10 cellular contexts compared by ENCODE assay signal in the genomic region with DNA sequence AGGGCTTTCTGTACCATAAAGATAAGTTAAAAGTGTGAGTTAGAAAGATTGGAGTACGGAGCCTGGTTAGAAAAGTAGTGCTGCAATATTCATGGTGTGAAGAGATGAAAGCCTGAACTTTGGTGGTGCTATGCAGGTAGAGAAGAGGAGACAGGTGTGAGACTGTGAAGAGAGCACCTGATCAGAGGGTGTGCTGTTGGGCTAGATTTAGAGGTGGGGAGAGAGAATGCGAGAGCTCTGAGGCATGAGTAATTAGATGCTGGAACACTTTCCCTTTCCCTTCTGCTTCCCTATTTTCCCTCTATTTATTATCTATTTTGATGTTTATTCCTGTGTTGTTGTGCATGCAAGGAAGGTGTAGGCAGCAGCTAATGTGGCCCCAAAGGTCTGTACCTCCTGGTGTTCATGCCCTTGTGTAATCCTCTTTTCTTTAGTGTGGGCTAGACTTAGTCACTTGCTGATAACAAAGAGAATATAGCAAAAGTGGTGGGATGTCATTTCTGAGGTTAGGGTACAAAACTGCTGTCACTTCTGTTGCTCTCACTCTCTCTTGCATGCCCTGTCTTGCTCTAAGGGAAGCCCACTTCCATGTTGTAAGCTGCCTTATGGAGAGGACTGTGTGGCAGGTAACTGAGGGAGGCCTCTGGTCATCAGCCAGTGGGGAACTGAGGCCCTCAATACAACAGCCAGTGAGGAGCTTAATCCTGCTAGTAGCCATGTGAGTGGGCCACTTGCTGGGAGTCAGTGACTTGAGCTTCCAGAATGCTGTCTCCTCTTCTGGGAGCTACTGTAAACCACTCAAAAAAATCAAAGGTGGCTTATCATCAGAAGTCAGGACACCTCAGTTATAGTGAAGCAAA. TPM values are rescaled to one million over a fixed set of nuclear protein-coding genes. Genes with fewer than 3 reads are reported as not detected.
DNase-seq lines count a peak whose midpoint lies in the region; ATAC-seq and TF ChIP-seq lines count a peak whose summit lies in the region.
"Had no signal": no experiment of that assay in that cellular context is flagged by ENCODE, and none has a peak within 500 bp of the region (broad histone marks: within the 10 kb centered on the region; RNA-seq: fewer than 3 reads in every experiment).

No MANE protein-coding gene starts in this region.

- no peaks in the 10 kb centered on the region for H3K27me3 Mint-ChIP-seq in Caco-2 (ENCODE audit: insufficient read depth, unreplicated experiment)
- H3K27me3 Mint-ChIP-seq in activated naive CD8-positive, alpha-beta T cell treated with anti-CD3 and anti-CD28 coated beads, Interleukin-2, amount 50 U/mL, for 24 hours = peaks cover 14% of the 10 kb centered on the region

- H3K36me3 ChIP-seq in ACC112 (ENCODE audit: insufficient read depth, low read length) = peaks cover 4% of the 10 kb centered on the region; the same call in 1 of the 2 replicates
- H3K36me3 ChIP-seq in Caco-2 (ENCODE audit: control insufficient read depth, insufficient read depth, low read length) = peaks cover 1% of the 10 kb centered on the region
- H3K36me3 ChIP-seq in mucosa of stomach (ENCODE audit: control insufficient read depth, insufficient read depth, low read length) = no peaks in the 10 kb centered on the region
- H3K36me3 ChIP-seq: right atrium auricular region had no signal

- peaks cover 15% of the 10 kb centered on the region for H3K4me1 Mint-ChIP-seq in Caco-2 (ENCODE audit: low read depth, unreplicated experiment)
- peaks cover 41% of the 10 kb centered on the region for H3K4me1 Mint-ChIP-seq in activated naive CD8-positive, alpha-beta T cell treated with anti-CD3 and anti-CD28 coated beads, Interleukin-2, amount 50 U/mL, for 24 hours

- peak overlapping the region; percentile 97 for H3K4me3 Mint-ChIP-seq in Caco-2 (ENCODE audit: unreplicated experiment)
- H3K4me3 Mint-ChIP-seq in activated naive CD8-positive, alpha-beta T cell treated with anti-CD3 and anti-CD28 coated beads, Interleukin-2, amount 50 U/mL, for 24 hours = no peak overlapping the region

- ATAC-seq in activated naive CD8-positive, alpha-beta T cell treated with anti-CD3 and anti-CD28 coated beads, Interleukin-2, amount 50 U/mL, for 24 hours = peak; percentile 13
- no peak for ATAC-seq in GM21381 (IDR thresholded peaks at IDR 0.05; ENCODE audit: unreplicated experiment)

- H3K4me1 ChIP-seq in ACC112 (ENCODE audit: control insufficient read depth, insufficient read depth, low read length, unreplicated experiment) = peaks cover 27% of the 10 kb centered on the region
- H3K4me1 ChIP-seq in Caco-2 = peaks cover 9% of the 10 kb centered on the region; the same call in 1 of the 2 replicates
- peaks cover 34% of the 10 kb centered on the region for H3K4me1 ChIP-seq in mucosa of stomach (ENCODE audit: control insufficient read depth, insufficient read depth, low read length)

- H3K27ac ChIP-seq in ACC112 (ENCODE audit: low read depth, low read length) = no peak overlapping the region
- H3K27ac ChIP-seq: C4-2B, right atrium auricular region had no signal

- H3K9me3 Mint-ChIP-seq in Caco-2 (ENCODE audit: unreplicated experiment) = no peaks in the 10 kb centered on the region
- H3K9me3 Mint-ChIP-seq in activated naive CD8-positive, alpha-beta T cell treated with anti-CD3 and anti-CD28 coated beads, Interleukin-2, amount 50 U/mL, for 24 hours = no peaks in the 10 kb centered on the region

- H3K4me3 ChIP-seq in ACC112 (ENCODE audit: low read depth, low read length) (peak overlapping the region; percentile 85), Caco-2 (ENCODE audit: low read depth, low read length) (peak overlapping the region; percentile 95), mucosa of stomach (ENCODE audit: low read length) (peak overlapping the region; percentile 60)
- H3K4me3 ChIP-seq: right atrium auricular region had no signal

- no peak for DNase-seq in Caco-2
- no peak for DNase-seq in activated naive CD8-positive, alpha-beta T cell treated with anti-CD3 and anti-CD28 coated beads, Interleukin-2, amount 50 U/mL, for 24 hours
- DNase-seq in NCI-H2196 treated with DMSO at 0.1 percent for 48 hours (lab: John Stamatoyannopoulos, UW; ENCODE audit: unreplicated experiment) = no peak
- no peak for DNase-seq in NCI-H524 treated with DMSO at 0.1 percent for 48 hours (lab: John Stamatoyannopoulos, UW)
- DNase-seq: islet precursor cell had no signal

- peaks cover 44% of the 10 kb centered on the region for H3K79me2 ChIP-seq in ACC112 (ENCODE audit: control insufficient read depth, insufficient read depth, low read length, unreplicated experiment)

- H3K9ac ChIP-seq in mucosa of stomach (ENCODE audit: low read length) = no peak overlapping the region

- intact Hi-C loops in Caco-2 (cut with micrococcal nuclease; ENCODE audit: unreplicated experiment) = loop anchor here (5.0 kb wide), 1 partner anchor 108 kb away; no protein-coding TSS in a partner anchor

- no peak overlapping the region for H2AFZ ChIP-seq in ACC112 (ENCODE audit: low read length, unreplicated experiment)

- CTCF ChIA-PET in Caco-2 (lab: Charles Lee) = no interaction called here

- BruUV-seq in Caco-2 (replicated peaks; lab: Mats Ljungman, UMichigan) = no TSS peak

- POLR2A ChIA-PET in Caco-2 (lab: Charles Lee) = no interaction called here

- peak overlapping the region; percentile 34 for H3K27ac Mint-ChIP-seq in Caco-2 (ENCODE audit: unreplicated experiment)
- no peak overlapping the region for H3K27ac Mint-ChIP-seq in activated naive CD8-positive, alpha-beta T cell treated with anti-CD3 and anti-CD28 coated beads, Interleukin-2, amount 50 U/mL, for 24 hours

- H3K36me3 Mint-ChIP-seq in Caco-2 (ENCODE audit: insufficient read depth, unreplicated experiment) = peaks cover 7% of the 10 kb centered on the region
- peaks cover 2% of the 10 kb centered on the region for H3K36me3 Mint-ChIP-seq in activated naive CD8-positive, alpha-beta T cell treated with anti-CD3 and anti-CD28 coated beads, Interleukin-2, amount 50 U/mL, for 24 hours (ENCODE audit: low read depth)

- H3K27me3 ChIP-seq in ACC112 (ENCODE audit: insufficient read depth, low read length) = no peaks in the 10 kb centered on the region
- H3K27me3 ChIP-seq in Caco-2 (replicated peaks; ENCODE audit: control insufficient read depth, insufficient read depth, low read length) = no peaks in the 10 kb centered on the region
- no peaks in the 10 kb centered on the region for H3K27me3 ChIP-seq in mucosa of stomach (ENCODE audit: control insufficient read depth, insufficient read depth, low read length)
- H3K27me3 ChIP-seq: right atrium auricular region had no signal

- H3K9me3 ChIP-seq in Caco-2 = no peaks in the 10 kb centered on the region
- no peaks in the 10 kb centered on the region for H3K9me3 ChIP-seq in mucosa of stomach (ENCODE audit: control insufficient read depth, low read length)
- H3K9me3 ChIP-seq: right atrium auricular region had no signal

- TF ChIP-seq CTCF in Caco-2 (IDR thresholded peaks at IDR 0.05; ENCODE audit: insufficient read depth in 1 of 2, low read depth in 1 of 2, low read length in 1 of 2, severe bottlenecking in 1 of 2, unreplicated experiment in 1 of 2) = no peak

RNA-seq across cellular contexts. Expression of gene ATXN7L1, which starts 2.6 kb away (rescaled TPM):
- total RNA-seq in Caco-2 (2022) = 14.1 and 18.2 TPM in 2 replicates
